In the genomic region with DNA sequence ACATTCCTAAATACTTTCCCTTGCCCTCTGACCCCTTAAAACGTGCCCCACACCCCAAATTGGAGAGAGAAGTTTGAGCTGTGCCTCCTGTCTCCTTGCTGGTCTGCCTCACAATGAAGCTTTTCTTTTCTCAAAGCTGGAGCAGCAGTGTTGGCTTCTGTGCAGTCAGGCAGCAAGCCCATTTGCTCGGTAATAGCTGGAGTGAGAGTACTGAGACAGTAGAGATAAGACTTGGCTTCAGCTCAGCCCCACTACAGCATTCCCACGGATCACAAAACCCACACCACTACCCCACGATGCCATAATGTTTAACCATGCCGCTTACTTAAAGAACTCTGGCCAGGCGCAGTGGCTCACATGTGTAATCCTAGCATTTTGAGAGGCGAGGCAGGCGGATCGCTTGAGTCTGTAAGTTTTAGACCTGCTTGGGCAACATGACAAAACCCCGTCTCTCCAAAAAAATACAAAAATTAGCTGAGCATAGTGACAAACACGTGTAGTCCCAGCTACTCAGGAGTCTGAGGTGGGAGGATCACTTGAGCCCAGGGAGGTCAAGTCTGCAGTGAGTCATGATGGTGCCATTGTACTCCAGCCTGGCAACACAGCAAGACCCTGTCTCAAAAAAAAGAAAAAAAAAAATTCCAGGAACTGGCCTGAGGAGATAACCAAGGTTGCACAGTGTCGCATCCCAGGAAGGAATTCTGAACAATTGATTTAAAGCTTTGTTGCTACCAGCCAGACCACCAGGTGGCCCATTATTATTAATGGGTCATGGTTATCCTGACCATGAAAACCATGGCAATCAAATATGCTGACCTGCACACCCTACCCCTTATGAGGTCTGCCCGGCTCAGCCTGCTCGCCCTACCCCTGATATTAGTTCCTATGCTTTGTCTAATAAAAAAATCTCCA, we compare ENCODE assay signal across 8 cellular contexts.
DNase-seq lines count a peak whose midpoint lies in the region; ATAC-seq and TF ChIP-seq lines count a peak whose summit lies in the region.

No MANE protein-coding gene starts in this region.

- no peaks in the 10 kb centered on the region for H3K79me2 ChIP-seq in PC-3 (ENCODE audit: low read length)

- POLR2A ChIA-PET in PC-3 (lab: Charles Lee; ENCODE audit: unreplicated experiment) = no interaction called here

- H2AFZ ChIP-seq in PC-3 (ENCODE audit: low read length) = no peak overlapping the region

- peak overlapping the region; percentile 80 for H3K27ac ChIP-seq in PC-3 (ENCODE audit: low read length)

- H3K27me3 ChIP-seq in PC-3 (ENCODE audit: low read length) = no peaks in the 10 kb centered on the region

- no peak overlapping the region for H3K4me3 ChIP-seq in PC-3 (ENCODE audit: low read length)

- peaks cover 65% of the 10 kb centered on the region for H3K4me1 ChIP-seq in PC-3 (ENCODE audit: insufficient read depth, low read length)

- H4K20me1 ChIP-seq in PC-3 (ENCODE audit: low read length) = no peaks in the 10 kb centered on the region

- no peaks in the 10 kb centered on the region for H3F3A ChIP-seq in PC-3 (ENCODE audit: low read length, unreplicated experiment)

- intact Hi-C loops in PC-3 (cut with micrococcal nuclease) = loop anchor here (1.0 kb wide), 1 partner anchor 100 kb away; no protein-coding TSS in a partner anchor

- peak overlapping the region; percentile 38 for H3K9ac ChIP-seq in PC-3 (ENCODE audit: low read length)

- peak; percentile 79 for DNase-seq in Daoy (ENCODE audit: low read depth)
- DNase-seq in PC-3 = peak; percentile 53
- peak; percentile 71 for DNase-seq in foreskin melanocyte
- DNase-seq in pons (ENCODE audit: low spot score) = peak; percentile 98
- DNase-seq in NAMALWA (ENCODE audit: low spot score) = no peak
- no peak for DNase-seq in NCI-H345 treated with DMSO at 0.1 percent for 48 hours (lab: John Stamatoyannopoulos, UW; ENCODE audit: unreplicated experiment)

- H3K9me3 ChIP-seq in PC-3 (ENCODE audit: low read length) = no peaks in the 10 kb centered on the region

- BruUV-seq in PC-3 (replicated peaks; lab: Mats Ljungman, UMichigan) = no TSS peak

- no peaks in the 10 kb centered on the region for H3K36me3 ChIP-seq in PC-3 (ENCODE audit: low read depth, low read length)

- TF ChIP-seq CTCF in PC-3 (conservative IDR thresholded peaks at IDR 0.05; ENCODE audit: low read depth, low read length) = peak; percentile 42; the same call in 1 of the 2 replicates

- peak overlapping the region; percentile 50 for H3K4me2 ChIP-seq in PC-3 (ENCODE audit: low read length)

- H3K9me2 ChIP-seq in PC-3 (replicated peaks; ENCODE audit: low read length) = no peaks in the 10 kb centered on the region

- ATAC-seq in PC-3 (no peak), GM19452 (IDR thresholded peaks at IDR 0.05; ENCODE audit: unreplicated experiment) (no peak), HG03571 (IDR thresholded peaks at IDR 0.05; ENCODE audit: unreplicated experiment) (no peak)

- CTCF ChIA-PET in PC-3 (lab: Charles Lee) = interaction anchor here (0.5 to 3.0 kb wide), 6 partner anchors 27 to 145 kb away, joined by 3 to 38 read pairs (median 4); no protein-coding TSS in a partner anchor

Comparison
In these comparisons a context has a peak if more than half of its experiments do, and no peak if none do; other contexts are left out.
1. DNase-seq: peak in Daoy (single experiment), PC-3 (single experiment), foreskin melanocyte (single experiment) and pons (single experiment); none in NAMALWA (single experiment) and NCI-H345 treated with DMSO at 0.1 percent for 48 hours (single experiment).